In genomic region chr22:25774575-25775026, GRCh38 we compare ENCODE assay signal across 9 cellular contexts. TPM values are rescaled to one million over a fixed set of nuclear protein-coding genes. Genes with fewer than 3 reads are reported as not detected.
DNase-seq lines count a peak whose midpoint lies in the region; ATAC-seq and TF ChIP-seq lines count a peak whose summit lies in the region.
"Had no signal": no experiment of that assay in that cellular context is flagged by ENCODE, and none has a peak within 500 bp of the region (broad histone marks: within the 10 kb centered on the region; RNA-seq: fewer than 3 reads in every experiment).

No MANE protein-coding gene starts in this region.

- no peak for ATAC-seq in GM19351 (IDR thresholded peaks at IDR 0.05; ENCODE audit: unreplicated experiment)

- TF ChIP-seq EP300 in Ishikawa (IDR thresholded peaks at IDR 0.05; ENCODE audit: borderline replicate concordance) (no peak), neural cell (conservative IDR thresholded peaks at IDR 0.05; ENCODE audit: poor library complexity, severe bottlenecking) (no peak)

- H3K4me2 ChIP-seq in mammary epithelial cell (ENCODE audit: insufficient read depth, low read depth, low read length), result no peak overlapping the region
- H3K4me2 ChIP-seq in neural cell (ENCODE audit: low read length), result no peak overlapping the region

- dilution Hi-C loops in mammary epithelial cell (cut with HindIII; ENCODE audit: low sequenced_read_pairs), result loop anchor here (5.0 kb wide), 2 partner anchors 317 to 553 kb away; no protein-coding TSS in a partner anchor

- peak; percentile 41 to 75 for TF ChIP-seq CTCF in mammary epithelial cell (conservative IDR thresholded peaks at IDR 0.05 in 1 of 2, IDR thresholded peaks at IDR 0.05 in 1 of 2; ENCODE audit: extremely low read depth in 1 of 2, insufficient read depth in 1 of 2, low read depth in 1 of 2, low read length in 2 of 2)
- TF ChIP-seq CTCF in neural cell (IDR thresholded peaks at IDR 0.05; ENCODE audit: poor library complexity, severe bottlenecking), result peak; percentile 96

- H3F3A ChIP-seq in neural cell (ENCODE audit: insufficient read depth, low read length, poor library complexity, severe bottlenecking), result no peaks in the 10 kb centered on the region

- 76% methylated on average over 8 of the region's 12 CpGs for WGBS in mammary epithelial cell (ENCODE audit: low coverage, missing lambda C conversion rate)

- in situ Hi-C loops in mammary epithelial cell (cut with MboI; ENCODE audit: low sequenced_read_pairs in 2 of 2), result loop anchor here (5.0 kb wide), 2 partner anchors 312 to 558 kb away; no protein-coding TSS in a partner anchor

- H3K27ac ChIP-seq in mammary epithelial cell (ENCODE audit: insufficient read depth, low read depth, low read length), result no peak overlapping the region
- no peak overlapping the region for H3K27ac ChIP-seq in neural cell (ENCODE audit: low read length)

- H3K79me2 ChIP-seq in mammary epithelial cell (ENCODE audit: insufficient read depth, low read length) (no peaks in the 10 kb centered on the region), neural cell (replicated peaks; ENCODE audit: insufficient read depth, low read length) (no peaks in the 10 kb centered on the region)

- TF ChIP-seq RAD21 in Ishikawa (IDR thresholded peaks at IDR 0.05; ENCODE audit: low read depth) (peak; percentile 62), neural cell (conservative IDR thresholded peaks at IDR 0.05) (peak; percentile 99)

- H3K4me3 ChIP-seq in mammary epithelial cell (replicated peaks in 1 of 3; ENCODE audit: insufficient read depth in 1 of 3, low read depth in 2 of 3, low read length in 3 of 3), result no peak overlapping the region
- no peak overlapping the region for H3K4me3 ChIP-seq in neural cell (ENCODE audit: low read length)

- no peak overlapping the region for H3K9ac ChIP-seq in mammary epithelial cell (ENCODE audit: insufficient read depth, low read length)
- no peak overlapping the region for H3K9ac ChIP-seq in neural cell (ENCODE audit: low read length)

- CTCF ChIA-PET in mammary epithelial cell (lab: Charles Lee; ENCODE audit: low non-redundant PET), result interaction anchor here (0.5 kb wide), 1 partner anchor 130 kb away, joined by 5 read pairs; no protein-coding TSS in a partner anchor

- no TSS peak for BruUV-seq in mammary epithelial cell (replicated peaks; lab: Mats Ljungman, UMichigan)

- H4K20me1 ChIP-seq in mammary epithelial cell (ENCODE audit: insufficient read depth, low read length) (no peaks in the 10 kb centered on the region), neural cell (ENCODE audit: insufficient read depth) (no peaks in the 10 kb centered on the region)

- no peaks in the 10 kb centered on the region for H3K27me3 ChIP-seq in mammary epithelial cell (ENCODE audit: insufficient read depth, low read length)
- H3K27me3 ChIP-seq in neural cell (ENCODE audit: insufficient read depth, low read depth, low read length), result no peaks in the 10 kb centered on the region

- no peaks in the 10 kb centered on the region for H3K4me1 ChIP-seq in mammary epithelial cell (ENCODE audit: insufficient read depth, low read length)

- DNase-seq in DMS 273 (lab: John Stamatoyannopoulos, UW; ENCODE audit: unreplicated experiment) (peak; percentile 54), DMS 273 treated with DMSO at 0.1 percent for 48 hours (lab: John Stamatoyannopoulos, UW) (no peak), mammary epithelial cell (no peak), activated gamma-delta T cell treated with Interleukin-2 at 50 U/mL for 16 hours (no peak)
- no peak for DNase-seq in activated CD4-positive, alpha-beta T cell treated with anti-CD3 and anti-CD28 coated beads, Interleukin-2, amount 50 U/mL, for 48 hours

- intact Hi-C loops in mammary epithelial cell (cut with micrococcal nuclease), result loop anchor here (1.0 to 5.0 kb wide), 4 partner anchors 232 to 586 kb away; no protein-coding TSS in a partner anchor

- no peaks in the 10 kb centered on the region for H3K9me2 ChIP-seq in neural cell (ENCODE audit: insufficient read depth, low read length)

- H3K36me3 ChIP-seq in mammary epithelial cell (ENCODE audit: insufficient read depth, low read length) (no peaks in the 10 kb centered on the region), neural cell (ENCODE audit: insufficient read depth, low read length) (no peaks in the 10 kb centered on the region)

- H3K9me3 ChIP-seq in mammary epithelial cell (replicated peaks; ENCODE audit: insufficient read depth, low read length) (no peaks in the 10 kb centered on the region), neural cell (ENCODE audit: low read length) (no peaks in the 10 kb centered on the region)

- H2AFZ ChIP-seq in mammary epithelial cell (ENCODE audit: low read depth, low read length) (no peak overlapping the region), neural cell (ENCODE audit: low read depth, low read length) (no peak overlapping the region)

TF ChIP-seq in Ishikawa, 13 proteins besides CTCF, POLR2A, EP300 and RAD21:
- TF ChIP-seq CREB1 (IDR thresholded peaks at IDR 0.05; ENCODE audit: low read depth) (no peak), TAF1 (IDR thresholded peaks at IDR 0.05; ENCODE audit: low read depth) (no peak), MAX (IDR thresholded peaks at IDR 0.05) (no peak), REST (IDR thresholded peaks at IDR 0.05; ENCODE audit: low read depth) (no peak), TCF12 (IDR thresholded peaks at IDR 0.05; ENCODE audit: low read depth) (no peak), ZBTB7A (IDR thresholded peaks at IDR 0.05; ENCODE audit: low read depth) (no peak), FOXM1 (IDR thresholded peaks at IDR 0.05; ENCODE audit: borderline replicate concordance, low read depth) (no peak), CEBPB (IDR thresholded peaks at IDR 0.05) (no peak)

TF ChIP-seq in neural cell, 6 proteins besides CTCF, POLR2A, EP300 and RAD21:
- TF ChIP-seq SMC3 (conservative IDR thresholded peaks at IDR 0.05; ENCODE audit: poor library complexity) (peak; percentile 100), EZH2 (IDR thresholded peaks at IDR 0.05; ENCODE audit: borderline replicate concordance, insufficient read depth, low read length, poor library complexity, severe bottlenecking) (no peak), MXI1 (conservative IDR thresholded peaks at IDR 0.05; ENCODE audit: poor library complexity, severe bottlenecking) (peak; percentile 19), TAF1 (IDR thresholded peaks at IDR 0.05; ENCODE audit: low read depth) (no peak), POLR2AphosphoS5 (IDR thresholded peaks at IDR 0.05) (no peak), REST (IDR thresholded peaks at IDR 0.05; ENCODE audit: borderline replicate concordance) (no peak)

RNA-seq across cellular contexts. Expression of gene MYO18B, which starts 32.6 kb away (rescaled TPM):
- total RNA-seq in mammary epithelial cell, result under 1 TPM in 1 of 2 donors, not detected in 1; 0.17 TPM
- polyA plus RNA-seq in mammary epithelial cell (not detected), neural cell (0.34 and 0.71 TPM in 2 replicates)
- polyA minus RNA-seq in mammary epithelial cell (not detected), neural cell (0.23 and 0.24 TPM in 2 replicates)
- total RNA-seq: pulmonary artery endothelial cell had no signal
